Comparison of ENCODE assay signal across 26 cellular contexts in the genomic region with DNA sequence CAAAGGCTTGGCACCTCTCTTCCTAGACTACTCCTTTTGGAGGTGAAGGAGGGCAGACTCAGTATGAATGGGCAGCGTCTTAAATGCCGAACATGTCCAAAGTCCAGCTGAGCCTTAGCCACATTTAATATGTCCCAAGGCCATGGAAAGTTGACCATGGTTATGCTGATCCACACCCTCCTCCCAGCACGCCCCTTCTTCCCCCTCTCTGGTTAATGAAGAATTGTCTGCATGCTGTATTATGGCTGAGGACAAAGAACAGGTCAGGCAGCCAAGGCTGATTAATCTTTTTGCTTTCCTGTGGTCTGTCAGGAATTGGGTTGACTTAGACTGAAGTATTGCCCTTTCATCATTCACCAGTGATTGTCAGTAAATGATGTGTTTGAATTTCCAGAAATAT. TPM values are rescaled to one million over a fixed set of nuclear protein-coding genes. Genes with fewer than 3 reads are reported as not detected.
DNase-seq lines count a peak whose midpoint lies in the region; ATAC-seq, FAIRE-seq and TF ChIP-seq lines count a peak whose summit lies in the region.
"Had no signal": no experiment of that assay in that cellular context is flagged by ENCODE, and none has a peak within 500 bp of the region (broad histone marks: within the 10 kb centered on the region; RNA-seq: fewer than 3 reads in every experiment).

No MANE protein-coding gene starts in this region.

- H3K4me1 ChIP-seq in body of pancreas (peaks cover 24% of the 10 kb centered on the region), HepG2 (ENCODE audit: insufficient read depth, low read length) (peaks cover 36% of the 10 kb centered on the region), trophoblast cell (ENCODE audit: control insufficient read depth in 1 of 2, insufficient read depth in 2 of 2, low read length in 2 of 2) (peaks cover 5 to 9% of the 10 kb centered on the region in 2 experiments)
- H3K4me1 ChIP-seq: SJCRH30 had no signal

- no peak for TF ChIP-seq CTCF in body of pancreas (IDR thresholded peaks at IDR 0.05)
- TF ChIP-seq CTCF in HepG2 (CRISPR knock-in tag; IDR thresholded peaks at IDR 0.05) = no peak
- TF ChIP-seq CTCF in progenitor cell of endocrine pancreas (IDR thresholded peaks at IDR 0.05; ENCODE audit: unreplicated experiment) = no peak

- H3K9ac ChIP-seq in HepG2 (ENCODE audit: insufficient read depth, low read depth, low read length) (no peak overlapping the region), trophoblast cell (ENCODE audit: low read length) (no peak overlapping the region)

- no peak for FAIRE-seq in HepG2 (lab: Jason Lieb, UNC)
- FAIRE-seq: GM12891, H1, HTR-8/SVneo had no signal

- no peak overlapping the region for H2BK5ac ChIP-seq in trophoblast cell (ENCODE audit: low read depth, low read length, poor library complexity)

- peaks cover 13% of the 10 kb centered on the region for H3K4me1 Mint-ChIP-seq in progenitor cell of endocrine pancreas (ENCODE audit: low read depth)

- H3K27ac ChIP-seq in body of pancreas (peak overlapping the region in 2 of 4 donors; percentile 1 to 59), HepG2 (ENCODE audit: extremely low read length, insufficient read depth, low read length) (peak overlapping the region; percentile 12), trophoblast cell (ENCODE audit: low read depth, low read length) (no peak overlapping the region)
- H3K27ac ChIP-seq: SJCRH30 had no signal

- CTCF ChIA-PET in HepG2 (lab: Yijun Ruan, JAX; ENCODE audit: low intra/inter-chr PET ratio, low total read pairs) = no interaction called here

- H4K91ac ChIP-seq in trophoblast cell (ENCODE audit: low read depth, low read length) = no peak overlapping the region

- H3K36me3 ChIP-seq in body of pancreas (replicated peaks in 1 of 2; ENCODE audit: insufficient read depth in 1 of 2, low read depth in 2 of 2) (no peaks in the 10 kb centered on the region), HepG2 (replicated peaks in 1 of 2; ENCODE audit: control insufficient read depth in 1 of 2, insufficient read depth in 2 of 2, low read length in 2 of 2) (no peaks in the 10 kb centered on the region), trophoblast cell (ENCODE audit: control insufficient read depth in 1 of 2, insufficient read depth in 2 of 2, low read length in 2 of 2) (no peaks in the 10 kb centered on the region)
- H3K36me3 ChIP-seq: MG63, SJCRH30 had no signal

- H3K27ac Mint-ChIP-seq in progenitor cell of endocrine pancreas = peak overlapping the region; percentile 49
- H3K27ac Mint-ChIP-seq: CD4-positive, alpha-beta memory T cell had no signal

- H3K27me3 ChIP-seq in body of pancreas (no peaks in the 10 kb centered on the region), HepG2 (ENCODE audit: control insufficient read depth in 1 of 2, insufficient read depth in 2 of 2, low read length in 2 of 2) (no peaks in the 10 kb centered on the region), trophoblast cell (ENCODE audit: insufficient read depth, low read length) (no peaks in the 10 kb centered on the region)
- H3K27me3 ChIP-seq: SJCRH30 had no signal

- H3K4me2 ChIP-seq in HepG2 (ENCODE audit: low read depth, low read length) = no peak overlapping the region
- H3K4me2 ChIP-seq in trophoblast cell (ENCODE audit: low read length) = no peak overlapping the region

- BruUV-seq in HepG2 (replicated peaks; lab: Mats Ljungman, UMichigan) = no TSS peak

- no peaks in the 10 kb centered on the region for H3K9me3 ChIP-seq in body of pancreas
- no peaks in the 10 kb centered on the region for H3K9me3 ChIP-seq in HepG2 (ENCODE audit: low read length)
- peaks cover 1% of the 10 kb centered on the region for H3K9me3 ChIP-seq in trophoblast cell (ENCODE audit: insufficient read depth, low read depth, low read length)
- H3K9me3 ChIP-seq: MG63, SJCRH30 had no signal

- ATAC-seq in body of pancreas = peak; percentile 27
- ATAC-seq in HepG2 = peak; percentile 23; the same call in 2 of the 3 replicates
- no peak for ATAC-seq in HG03139 (IDR thresholded peaks at IDR 0.05; ENCODE audit: unreplicated experiment)
- ATAC-seq in GM21576 (IDR thresholded peaks at IDR 0.05; ENCODE audit: unreplicated experiment) = no peak
- ATAC-seq: PC-3, SK-N-SH treated with all-trans-retinoic acid at 6 μM for 48 hours had no signal

- TF ChIP-seq EP300 in HepG2 (IDR thresholded peaks at IDR 0.05; ENCODE audit: low read depth in 2 of 2, low read length in 2 of 2) (no peak), HepG2 (CRISPR knock-in tag; IDR thresholded peaks at IDR 0.05; ENCODE audit: borderline replicate concordance) (0 out of 2 replicates have a peak, but pooled peaks have one; percentile 25)

- TF ChIP-seq RAD21 in HepG2 (CRISPR knock-in tag; IDR thresholded peaks at IDR 0.05) = no peak

- H2BK12ac ChIP-seq in trophoblast cell (ENCODE audit: low read length) = no peak overlapping the region

- intact Hi-C loops in body of pancreas (cut with DNase I) = no loop called here
- intact Hi-C loops in HepG2 (cut with micrococcal nuclease; ENCODE audit: unreplicated experiment) = no loop called here

- POLR2A ChIA-PET in HepG2 (lab: Yijun Ruan, JAX) = interaction anchor here (1.0 to 1.2 kb wide), 2 partner anchors 8 to 108 kb away, joined by 3 to 5 read pairs; no protein-coding TSS in a partner anchor

- in situ Hi-C loops in HepG2 (cut with HindIII; ENCODE audit: extremely low pct_ligation_motif_present, low pct_unique_long_range_greater_than_20kb) = no loop called here
- in situ Hi-C loops in KBM-7 (cut with MboI; ENCODE audit: low pct_unique_long_range_greater_than_20kb, low sequenced_read_pairs) = no loop called here

- DNase-seq in body of pancreas = no peak
- DNase-seq in HepG2 (ENCODE audit: low spot score) = no peak
- DNase-seq in progenitor cell of endocrine pancreas (ENCODE audit: low spot score, unreplicated experiment) = no peak
- no peak for DNase-seq in KBM-7
- no peak for DNase-seq in trophoblast cell
- DNase-seq: C1 segment of cervical spinal cord; CD4-positive, alpha-beta memory T cell; COR-L47; DMS79; GF-D8; KG1; MG63; NCI-H1105 treated with DMSO at 0.1 percent for 48 hours; NCI-H1930; NCI-H446; NCI-H526; NCI-H82; NK-92 treated with Interleukin-12 subunit alpha and Interleukin-12 subunit beta, amount 100 ng/mL, for 24 hours; PC-3; SJCRH30 had no signal

- H3K18ac ChIP-seq in trophoblast cell (ENCODE audit: low read length) = no peak overlapping the region

- H3K79me1 ChIP-seq in trophoblast cell (ENCODE audit: low read length) = no peaks in the 10 kb centered on the region

- no peak overlapping the region for H4K8ac ChIP-seq in trophoblast cell (ENCODE audit: low read depth, low read length)

- no peak overlapping the region for H3K14ac ChIP-seq in trophoblast cell (ENCODE audit: low read length)

- H2AFZ ChIP-seq in HepG2 (ENCODE audit: low read length) = no peak overlapping the region
- H2AFZ ChIP-seq in trophoblast cell (ENCODE audit: insufficient read depth, low read length, poor library complexity) = no peak overlapping the region

- no peaks in the 10 kb centered on the region for H3K9me3 Mint-ChIP-seq in progenitor cell of endocrine pancreas (ENCODE audit: low read depth)
- H3K9me3 Mint-ChIP-seq: CD4-positive, alpha-beta memory T cell had no signal

- H2AK5ac ChIP-seq in trophoblast cell (ENCODE audit: low read length) = no peak overlapping the region

- WGBS in body of pancreas, 2 donors = 21 to 34% methylated on average over 3 of the region's 3 CpGs
- 29% methylated on average over 3 of the region's 3 CpGs for WGBS in HepG2 (ENCODE audit: low lambda C conversion rate)
- WGBS in trophoblast cell (ENCODE audit: extremely low coverage, insufficient coverage, insufficient read length) = no CpG with 5 or more reads among the region's 3 CpGs

- TF ChIP-seq POLR2A in body of pancreas (IDR thresholded peaks at IDR 0.05) (no peak), HepG2 (IDR thresholded peaks at IDR 0.05; ENCODE audit: insufficient read depth in 1 of 2, low read depth in 2 of 2, low read length in 2 of 2) (no peak)

- H4K20me1 ChIP-seq in HepG2 (ENCODE audit: insufficient read depth, low read length) = no peaks in the 10 kb centered on the region

- no peak overlapping the region for H2BK120ac ChIP-seq in trophoblast cell (ENCODE audit: insufficient read depth, low read length, poor library complexity)

- H3K4ac ChIP-seq in trophoblast cell (ENCODE audit: low read depth, low read length) = no peak overlapping the region

- H3K79me2 ChIP-seq in HepG2 (ENCODE audit: insufficient read depth, low read length) (no peaks in the 10 kb centered on the region), trophoblast cell (ENCODE audit: control insufficient read depth, insufficient read depth, low read length, poor library complexity) (no peaks in the 10 kb centered on the region)

- no peaks in the 10 kb centered on the region for H3K36me3 Mint-ChIP-seq in progenitor cell of endocrine pancreas (ENCODE audit: insufficient read depth)

- no peak overlapping the region for H3K23ac ChIP-seq in trophoblast cell (ENCODE audit: low read length)

- no peak overlapping the region for H3K4me3 ChIP-seq in body of pancreas
- H3K4me3 ChIP-seq in HepG2 (replicated peaks in 1 of 3; ENCODE audit: insufficient read depth in 1 of 3, low read depth in 2 of 3, low read length in 3 of 3) = no peak overlapping the region
- no peak overlapping the region for H3K4me3 ChIP-seq in trophoblast cell (ENCODE audit: low read depth, low read length)
- H3K4me3 ChIP-seq: MG63, SJCRH30 had no signal

- H3K4me3 Mint-ChIP-seq in progenitor cell of endocrine pancreas (ENCODE audit: low read depth) = no peak overlapping the region
- H3K4me3 Mint-ChIP-seq: CD4-positive, alpha-beta memory T cell had no signal

- H3K27me3 Mint-ChIP-seq in progenitor cell of endocrine pancreas = no peaks in the 10 kb centered on the region
- H3K27me3 Mint-ChIP-seq: CD4-positive, alpha-beta memory T cell had no signal

- no peak overlapping the region for H4K12ac ChIP-seq in trophoblast cell (ENCODE audit: low read depth, low read length)

RNA-seq across cellular contexts. Expression of a gene that starts 5.8 kb away (rescaled TPM):
- total RNA-seq in body of pancreas (10 to 100 TPM; 10.9 to 21.8 TPM), HepG2 (2016; rRNA removed; fragmentation: Illumina TruSeq; extraction: Trizol) (0.46 and 1.0 TPM in 2 replicates), progenitor cell of endocrine pancreas (1.1 TPM in 2 replicates)
- total RNA-seq in HepG2 (2016; cell fraction: cytosol; rRNA removed; fragmentation: Illumina TruSeq; extraction: Trizol; ENCODE audit: low read depth) = 0.35 and 1.3 TPM in 2 replicates
- total RNA-seq in HepG2 (2016; cell fraction: insoluble cytoplasmic fraction; rRNA removed; fragmentation: Illumina TruSeq; extraction: Trizol) = 0.97 and 0.98 TPM in 2 replicates
- total RNA-seq in HepG2 (2016; cell fraction: membrane; rRNA removed; fragmentation: Illumina TruSeq; extraction: Trizol) = 0.49 and 0.76 TPM in 2 replicates
- total RNA-seq in HepG2 (2016; cell fraction: nucleus; rRNA removed; fragmentation: Illumina TruSeq; extraction: Trizol) = 0.47 and 1.3 TPM in 2 replicates
- polyA plus RNA-seq in HepG2 (2011; rRNA removed) = 0.98 and 1.6 TPM in 2 replicates
- polyA plus RNA-seq in HepG2 (2011; cell fraction: cytosol; rRNA removed) = 1.0 and 1.4 TPM in 2 replicates
- polyA plus RNA-seq in HepG2 (2011; cell fraction: nucleus; rRNA removed) = 3.6 and 4.1 TPM in 2 replicates
- polyA plus RNA-seq in HepG2 (2012) = 2.6 and 3.3 TPM in 2 replicates
- polyA plus RNA-seq in HepG2 (2016; cell fraction: cytosol; fragmentation: Illumina TruSeq; extraction: Trizol; ENCODE audit: low read depth) = 0.16 and 0.17 TPM in 2 replicates
- 0.60 and 0.63 TPM in 2 replicates for polyA plus RNA-seq in HepG2 (2016; cell fraction: insoluble cytoplasmic fraction; fragmentation: Illumina TruSeq; extraction: Trizol; ENCODE audit: low read depth)
- polyA plus RNA-seq in HepG2 (2016; cell fraction: membrane; fragmentation: Illumina TruSeq; extraction: Trizol; ENCODE audit: low read depth) = 0.25 and 0.37 TPM in 2 replicates
- polyA plus RNA-seq in HepG2 (2016; cell fraction: nucleus; fragmentation: Illumina TruSeq; extraction: Trizol; ENCODE audit: insufficient read depth, low read depth) = 1.1 and 1.2 TPM in 2 replicates
- 0.75 and 0.82 TPM in 2 replicates for polyA minus RNA-seq in HepG2 (2011; rRNA and poly(A)+ RNA removed; ENCODE audit: low replicate concordance)
- polyA minus RNA-seq in HepG2 (2011; cell fraction: cytosol; rRNA and poly(A)+ RNA removed) = 0.89 and 0.97 TPM in 2 replicates
- 2.8 and 4.2 TPM in 2 replicates for polyA minus RNA-seq in HepG2 (2011; cell fraction: nucleus; rRNA and poly(A)+ RNA removed)
- 0.08 and 0.15 TPM in 2 replicates for polyA plus RNA-seq in trophoblast cell (2013)

RNA-seq across cellular contexts. Expression of a gene that starts 22.0 kb away (rescaled TPM):
- total RNA-seq in body of pancreas = 100 to 1,000 TPM; 102 to 174 TPM
- 277 and 357 TPM in 2 replicates for total RNA-seq in HepG2 (2016; rRNA removed; fragmentation: Illumina TruSeq; extraction: Trizol)
- 95.1 and 97.4 TPM in 2 replicates for total RNA-seq in HepG2 (2016; cell fraction: cytosol; rRNA removed; fragmentation: Illumina TruSeq; extraction: Trizol; ENCODE audit: low read depth)
- total RNA-seq in HepG2 (2016; cell fraction: insoluble cytoplasmic fraction; rRNA removed; fragmentation: Illumina TruSeq; extraction: Trizol) = 277 and 377 TPM in 2 replicates
- total RNA-seq in HepG2 (2016; cell fraction: membrane; rRNA removed; fragmentation: Illumina TruSeq; extraction: Trizol) = 78.5 and 96.6 TPM in 2 replicates
- 143 and 145 TPM in 2 replicates for total RNA-seq in HepG2 (2016; cell fraction: nucleus; rRNA removed; fragmentation: Illumina TruSeq; extraction: Trizol)
- polyA plus RNA-seq in HepG2 (2011; rRNA removed) = 243 and 261 TPM in 2 replicates
- polyA plus RNA-seq in HepG2 (2011; cell fraction: cytosol; rRNA removed) = 156 and 261 TPM in 2 replicates
- 65.4 and 82.9 TPM in 2 replicates for polyA plus RNA-seq in HepG2 (2011; cell fraction: nucleus; rRNA removed)
- 263 and 319 TPM in 2 replicates for polyA plus RNA-seq in HepG2 (2012)
- polyA plus RNA-seq in HepG2 (2016; cell fraction: cytosol; fragmentation: Illumina TruSeq; extraction: Trizol; ENCODE audit: low read depth) = 53.2 and 57.8 TPM in 2 replicates
- 305 and 333 TPM in 2 replicates for polyA plus RNA-seq in HepG2 (2016; cell fraction: insoluble cytoplasmic fraction; fragmentation: Illumina TruSeq; extraction: Trizol; ENCODE audit: low read depth)
- 53.7 and 63.8 TPM in 2 replicates for polyA plus RNA-seq in HepG2 (2016; cell fraction: membrane; fragmentation: Illumina TruSeq; extraction: Trizol; ENCODE audit: low read depth)
- polyA plus RNA-seq in HepG2 (2016; cell fraction: nucleus; fragmentation: Illumina TruSeq; extraction: Trizol; ENCODE audit: insufficient read depth, low read depth) = 156 and 160 TPM in 2 replicates
- 91.9 and 99.7 TPM in 2 replicates for polyA minus RNA-seq in HepG2 (2011; rRNA and poly(A)+ RNA removed; ENCODE audit: low replicate concordance)
- polyA minus RNA-seq in HepG2 (2011; cell fraction: cytosol; rRNA and poly(A)+ RNA removed) = 172 and 198 TPM in 2 replicates
- polyA minus RNA-seq in HepG2 (2011; cell fraction: nucleus; rRNA and poly(A)+ RNA removed) = 130 and 202 TPM in 2 replicates
- 236 and 256 TPM in 2 replicates for total RNA-seq in progenitor cell of endocrine pancreas
- 475 and 498 TPM in 2 replicates for polyA plus RNA-seq in trophoblast cell (2013)

RNA-seq across cellular contexts. Expression of a gene that starts 36.3 kb away (rescaled TPM):
- total RNA-seq in body of pancreas = 100 to 1,000 TPM in 1 of 2 donors, 10 to 100 TPM in 1; 84.7 to 121 TPM
- 340 and 475 TPM in 2 replicates for total RNA-seq in HepG2 (2016; rRNA removed; fragmentation: Illumina TruSeq; extraction: Trizol)
- 118 and 121 TPM in 2 replicates for total RNA-seq in HepG2 (2016; cell fraction: cytosol; rRNA removed; fragmentation: Illumina TruSeq; extraction: Trizol; ENCODE audit: low read depth)
- 344 and 488 TPM in 2 replicates for total RNA-seq in HepG2 (2016; cell fraction: insoluble cytoplasmic fraction; rRNA removed; fragmentation: Illumina TruSeq; extraction: Trizol)
- 130 and 135 TPM in 2 replicates for total RNA-seq in HepG2 (2016; cell fraction: membrane; rRNA removed; fragmentation: Illumina TruSeq; extraction: Trizol)
- total RNA-seq in HepG2 (2016; cell fraction: nucleus; rRNA removed; fragmentation: Illumina TruSeq; extraction: Trizol) = 113 and 117 TPM in 2 replicates
- polyA plus RNA-seq in HepG2 (2011; rRNA removed) = 238 and 265 TPM in 2 replicates
- polyA plus RNA-seq in HepG2 (2011; cell fraction: cytosol; rRNA removed) = 202 and 250 TPM in 2 replicates
- 45.6 and 55.4 TPM in 2 replicates for polyA plus RNA-seq in HepG2 (2011; cell fraction: nucleus; rRNA removed)
- polyA plus RNA-seq in HepG2 (2012) = 212 and 213 TPM in 2 replicates
- polyA plus RNA-seq in HepG2 (2016; cell fraction: cytosol; fragmentation: Illumina TruSeq; extraction: Trizol; ENCODE audit: low read depth) = 96.0 and 108 TPM in 2 replicates
- 470 and 496 TPM in 2 replicates for polyA plus RNA-seq in HepG2 (2016; cell fraction: insoluble cytoplasmic fraction; fragmentation: Illumina TruSeq; extraction: Trizol; ENCODE audit: low read depth)
- 102 and 106 TPM in 2 replicates for polyA plus RNA-seq in HepG2 (2016; cell fraction: membrane; fragmentation: Illumina TruSeq; extraction: Trizol; ENCODE audit: low read depth)
- 168 and 175 TPM in 2 replicates for polyA plus RNA-seq in HepG2 (2016; cell fraction: nucleus; fragmentation: Illumina TruSeq; extraction: Trizol; ENCODE audit: insufficient read depth, low read depth)
- polyA minus RNA-seq in HepG2 (2011; rRNA and poly(A)+ RNA removed; ENCODE audit: low replicate concordance) = 114 and 173 TPM in 2 replicates
- 94.2 and 95.6 TPM in 2 replicates for polyA minus RNA-seq in HepG2 (2011; cell fraction: cytosol; rRNA and poly(A)+ RNA removed)
- polyA minus RNA-seq in HepG2 (2011; cell fraction: nucleus; rRNA and poly(A)+ RNA removed) = 30.6 and 55.3 TPM in 2 replicates
- 187 and 193 TPM in 2 replicates for total RNA-seq in progenitor cell of endocrine pancreas
- polyA plus RNA-seq in trophoblast cell (2013) = 559 and 577 TPM in 2 replicates

Comparison
In these comparisons a context has a peak if more than half of its experiments do, and no peak if none do; other contexts are left out.
1. ATAC-seq: peak in body of pancreas (single experiment) and HepG2 (single experiment); none in HG03139 (single experiment) and GM21576 (single experiment).